8 cellular contexts compared by ENCODE assay signal in genomic region chr2:121974919-121975654, GRCh38.
DNase-seq lines count a peak whose midpoint lies in the region; ATAC-seq, FAIRE-seq and TF ChIP-seq lines count a peak whose summit lies in the region.

No MANE protein-coding gene starts in this region.

- no peaks in the 10 kb centered on the region for H4K20me1 ChIP-seq in hepatocyte (ENCODE audit: insufficient read depth, poor library complexity, severe bottlenecking)

- H3K27ac ChIP-seq in 22Rv1, result no peak overlapping the region
- H3K27ac ChIP-seq in hepatocyte, result peak overlapping the region; percentile 71

- DNase-seq in GM12892 (ENCODE audit: insufficient read length) (peak; percentile 42), NCI-H1092 treated with DMSO at 0.1 percent for 48 hours (lab: John Stamatoyannopoulos, UW) (peak; percentile 69), SKM-1 (lab: John Stamatoyannopoulos, UW; ENCODE audit: unreplicated experiment) (peak; percentile 67), astrocyte of the cerebellum (ENCODE audit: low read depth) (peak; percentile 61), hepatocyte (ENCODE audit: low spot score) (peak; percentile 92), sciatic nerve (ENCODE audit: low spot score) (peak; percentile 63)

- no peaks in the 10 kb centered on the region for H3K9me3 ChIP-seq in hepatocyte (ENCODE audit: low read depth)

- 10% methylated on average over 13 of the region's 13 CpGs for WGBS in hepatocyte (ENCODE audit: low lambda C conversion rate, missing lambda C conversion rate)

- intact Hi-C loops in sciatic nerve (cut with DNase I), result no loop called here

- in situ Hi-C loops in astrocyte of the cerebellum (cut with HindIII; ENCODE audit: low sequenced_read_pairs), result no loop called here

- peak overlapping the region; percentile 72 for H3K4me2 ChIP-seq in hepatocyte

- H3K27me3 ChIP-seq in hepatocyte, result peaks cover 2% of the 10 kb centered on the region

- peaks cover 18% of the 10 kb centered on the region for H3K4me1 ChIP-seq in hepatocyte (ENCODE audit: insufficient read depth)

- H3K79me2 ChIP-seq in hepatocyte, result no peaks in the 10 kb centered on the region

- H3K36me3 ChIP-seq in hepatocyte (replicated peaks; ENCODE audit: insufficient read depth, low read depth), result no peaks in the 10 kb centered on the region

- H3K4me3 ChIP-seq in astrocyte of the cerebellum (ENCODE audit: low read depth, low read length) (peak overlapping the region; percentile 20), hepatocyte (no peak overlapping the region)

- peak; percentile 58 for TF ChIP-seq CTCF in 22Rv1 (IDR thresholded peaks at IDR 0.05)
- TF ChIP-seq CTCF in astrocyte of the cerebellum (IDR thresholded peaks at IDR 0.05; ENCODE audit: low read depth, low read length, missing control alignments), result peak; percentile 58
- peak; percentile 86 for TF ChIP-seq CTCF in hepatocyte (IDR thresholded peaks at IDR 0.05; ENCODE audit: poor library complexity)

- peak overlapping the region; percentile 43 for H2AFZ ChIP-seq in hepatocyte

- peak; percentile 91 for FAIRE-seq in GM12892 (lab: Jason Lieb, UNC)

- TF ChIP-seq POLR2A in GM12892 (IDR thresholded peaks at IDR 0.05; ENCODE audit: low read depth, low read length), result no peak

- no peaks in the 10 kb centered on the region for H3K9me2 ChIP-seq in hepatocyte (replicated peaks; ENCODE audit: insufficient read depth)

- ATAC-seq in HG02798 (IDR thresholded peaks at IDR 0.05; ENCODE audit: poor library complexity, unreplicated experiment) (peak; percentile 94), sciatic nerve (peak; percentile 94)

Comparison
In these comparisons a context has a peak if more than half of its experiments do, and no peak if none do; other contexts are left out.
1. DNase-seq: peak in every context shown above with its lines; median percentile 92 in hepatocyte; 69 in NCI-H1092 treated with DMSO at 0.1 percent for 48 hours; 67 in SKM-1; 63 in sciatic nerve; 61 in astrocyte of the cerebellum; 42 in GM12892.